1 cellular context compared by ENCODE assay signal in the genomic region with DNA sequence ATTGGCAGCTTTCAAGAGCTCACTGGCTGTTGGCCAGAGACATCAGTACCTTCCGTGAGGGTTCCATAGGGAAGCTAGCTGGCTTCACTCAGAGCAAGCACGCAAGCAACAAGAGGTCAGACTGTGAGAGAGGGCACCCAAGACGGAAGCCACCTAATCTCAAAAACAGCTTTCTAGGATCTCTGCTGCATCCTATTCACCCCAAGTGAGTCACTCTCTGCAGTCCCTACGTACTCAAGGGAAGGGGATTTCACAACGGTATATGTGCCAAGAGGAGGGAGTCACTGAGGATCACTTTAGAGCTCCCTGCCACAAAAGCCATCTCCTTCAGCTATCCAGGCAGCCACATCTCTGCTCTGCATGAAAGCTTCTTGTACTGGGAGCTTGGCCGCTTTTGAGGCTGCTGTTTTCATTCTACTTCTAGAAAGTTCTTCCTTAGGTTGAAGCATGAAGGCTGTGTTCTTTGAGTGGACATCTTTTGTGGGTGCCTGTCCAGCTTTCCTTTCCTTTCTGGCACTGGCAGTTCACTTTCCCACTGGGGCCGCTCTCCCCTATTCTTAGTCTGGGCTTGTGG.
TF ChIP-seq lines count a peak whose summit lies in the region.

No MANE protein-coding gene starts in this region.

TF ChIP-seq in H1, 55 proteins besides CTCF, POLR2A, EP300 and RAD21:
- no peak for TF ChIP-seq PHF8 (conservative IDR thresholded peaks at IDR 0.05; ENCODE audit: low read depth, low read length)
- TF ChIP-seq CBX5 (IDR thresholded peaks at IDR 0.05; ENCODE audit: low read depth, low read length), result no peak
- TF ChIP-seq TAF1 (IDR thresholded peaks at IDR 0.05; ENCODE audit: low read depth, low read length), result no peak
- no peak for TF ChIP-seq NRF1 (IDR thresholded peaks at IDR 0.05; ENCODE audit: low read depth, low read length)
